Comparison of ENCODE assay signal across 1 cellular context in genomic region chr10:44370731-44371248, GRCh38.
TF ChIP-seq lines count a peak whose summit lies in the region.

No MANE protein-coding gene starts in this region.

TF ChIP-seq in WTC11, 78 proteins besides CTCF, POLR2A, EP300 and RAD21 (continued from another document):
- TF ChIP-seq ARID4B (CRISPR knock-in tag; IDR thresholded peaks at IDR 0.05; ENCODE audit: borderline replicate concordance) (0 out of 2 replicates have a peak, but pooled peaks have one; percentile 53), TEAD1 (CRISPR knock-in tag; IDR thresholded peaks at IDR 0.05) (0 out of 2 replicates have a peak, but pooled peaks have one; percentile 61), PREB (CRISPR knock-in tag; IDR thresholded peaks at IDR 0.05; ENCODE audit: borderline replicate concordance) (no peak)
